11 cellular contexts compared by ENCODE assay signal in the genomic region with DNA sequence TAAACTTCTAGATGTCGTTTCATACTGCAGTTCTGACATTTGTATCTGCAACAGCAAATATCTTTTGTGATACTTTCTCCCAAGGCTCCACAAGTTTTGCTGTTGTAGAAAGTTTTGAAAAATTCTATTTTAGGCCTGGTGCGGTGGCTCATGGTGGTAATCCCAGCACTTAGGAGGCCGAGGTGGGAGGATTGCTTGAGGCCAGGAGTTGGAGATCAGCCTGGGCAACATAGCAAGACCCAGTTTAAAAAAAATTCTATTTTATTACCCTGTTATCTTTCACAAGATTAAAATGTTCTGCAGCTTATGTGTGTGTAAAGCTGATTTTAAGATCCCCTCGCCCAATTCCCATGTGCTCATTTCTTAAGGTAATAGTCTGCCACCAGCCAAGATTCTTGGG. TPM values are rescaled to one million over a fixed set of nuclear protein-coding genes. Genes with fewer than 3 reads are reported as not detected.
DNase-seq lines count a peak whose midpoint lies in the region; ATAC-seq and TF ChIP-seq lines count a peak whose summit lies in the region.
"Had no signal": no experiment of that assay in that cellular context is flagged by ENCODE, and none has a peak within 500 bp of the region (broad histone marks: within the 10 kb centered on the region; RNA-seq: fewer than 3 reads in every experiment).

No MANE protein-coding gene starts in this region.

- H3K9me3 ChIP-seq in cardiac muscle cell (ENCODE audit: low read depth): no peaks in the 10 kb centered on the region
- H3K9me3 ChIP-seq: testis had no signal

- H3K4me1 ChIP-seq in cardiac muscle cell (ENCODE audit: low read depth): peaks cover 12% of the 10 kb centered on the region

- H3K4me3 Mint-ChIP-seq in activated CD4-positive, alpha-beta memory T cell treated with anti-CD3 and anti-CD28 coated beads for 36 hours: peak overlapping the region; percentile 98
- peak overlapping the region; percentile 96 for H3K4me3 Mint-ChIP-seq in type B pancreatic cell

- H3K27ac Mint-ChIP-seq in activated CD4-positive, alpha-beta memory T cell treated with anti-CD3 and anti-CD28 coated beads for 36 hours: peak overlapping the region; percentile 9
- H3K27ac Mint-ChIP-seq in type B pancreatic cell: peak overlapping the region; percentile 42

- H3K4me3 ChIP-seq in cardiac muscle cell: peak overlapping the region; percentile 87
- H3K4me3 ChIP-seq in iPS-11a (ENCODE audit: low read depth, low read length): peak overlapping the region; percentile 18

- CTCF ChIA-PET in activated CD4-positive, alpha-beta memory T cell treated with anti-CD3 and anti-CD28 coated beads for 36 hours (lab: Charles Lee): no interaction called here

- DNase-seq in cardiac muscle cell (ENCODE audit: low read depth in 1 of 2, low spot score in 1 of 2) (no peak), Right ventricle myocardium inferior (ENCODE audit: missing footprints) (no peak), type B pancreatic cell (ENCODE audit: extremely low spot score, unreplicated experiment) (no peak), AG20443 (ENCODE audit: low spot score) (no peak), NCI-H2107 (lab: John Stamatoyannopoulos, UW) (no peak), NCI-H1048 (lab: John Stamatoyannopoulos, UW) (no peak)
- DNase-seq in activated CD4-positive, alpha-beta memory T cell treated with anti-CD3 and anti-CD28 coated beads for 36 hours: no peak
- DNase-seq: NCI-H526, testis had no signal

- H3K27me3 ChIP-seq in cardiac muscle cell: no peaks in the 10 kb centered on the region
- H3K27me3 ChIP-seq: testis had no signal

- peaks cover 32% of the 10 kb centered on the region for H3K36me3 Mint-ChIP-seq in activated CD4-positive, alpha-beta memory T cell treated with anti-CD3 and anti-CD28 coated beads for 36 hours
- H3K36me3 Mint-ChIP-seq in type B pancreatic cell: peaks cover 8% of the 10 kb centered on the region

- no peak for TF ChIP-seq CTCF in cardiac muscle cell (IDR thresholded peaks at IDR 0.05; ENCODE audit: low read depth, low read length)
- no peak for TF ChIP-seq CTCF in type B pancreatic cell (conservative IDR thresholded peaks at IDR 0.05)

- no peak for ATAC-seq in Right ventricle myocardium inferior
- ATAC-seq: sciatic nerve had no signal

- H3K4me1 Mint-ChIP-seq in activated CD4-positive, alpha-beta memory T cell treated with anti-CD3 and anti-CD28 coated beads for 36 hours (ENCODE audit: low read depth): peaks cover 38% of the 10 kb centered on the region
- H3K4me1 Mint-ChIP-seq in type B pancreatic cell (ENCODE audit: unreplicated experiment): peaks cover 30% of the 10 kb centered on the region

- H3K27me3 Mint-ChIP-seq in activated CD4-positive, alpha-beta memory T cell treated with anti-CD3 and anti-CD28 coated beads for 36 hours: no peaks in the 10 kb centered on the region
- H3K27me3 Mint-ChIP-seq in type B pancreatic cell: no peaks in the 10 kb centered on the region

- POLR2A ChIA-PET in activated CD4-positive, alpha-beta memory T cell treated with anti-CD3 and anti-CD28 coated beads for 36 hours (lab: Charles Lee): interaction anchor here (1.0 kb wide), 1 partner anchor 13 kb away, joined by 4 read pairs; no protein-coding TSS in a partner anchor

- no peaks in the 10 kb centered on the region for H3K36me3 ChIP-seq in cardiac muscle cell

- intact Hi-C loops in Right ventricle myocardium inferior (cut with DNase I): no loop called here
- intact Hi-C loops in activated CD4-positive, alpha-beta memory T cell treated with anti-CD3 and anti-CD28 coated beads for 36 hours (cut with micrococcal nuclease): loop anchor here (2.0 to 5.0 kb wide), 6 partner anchors 199 to 951 kb away; partner anchors contain the start of genes HILPDA and ZNF800

- H3K9me3 Mint-ChIP-seq in activated CD4-positive, alpha-beta memory T cell treated with anti-CD3 and anti-CD28 coated beads for 36 hours: no peaks in the 10 kb centered on the region
- no peaks in the 10 kb centered on the region for H3K9me3 Mint-ChIP-seq in type B pancreatic cell

- no peak overlapping the region for H3K27ac ChIP-seq in cardiac muscle cell
- H3K27ac ChIP-seq: testis had no signal

RNA-seq across cellular contexts. Expression of gene SND1, which starts 1.4 kb away (rescaled TPM):
- 172 and 187 TPM in 2 replicates for total RNA-seq in cardiac muscle cell
- 113 and 114 TPM in 2 replicates for polyA plus RNA-seq in cardiac muscle cell
- total RNA-seq in Right ventricle myocardium inferior: 85.0 TPM
- 100 to 1,000 TPM; 208 to 235 TPM for total RNA-seq in activated CD4-positive, alpha-beta memory T cell treated with anti-CD3 and anti-CD28 coated beads for 36 hours
- total RNA-seq in type B pancreatic cell (ENCODE audit: low replicate concordance): 183 and 199 TPM in 2 replicates

RNA-seq across cellular contexts. Expression of gene PAX4, which starts 35.5 kb away (rescaled TPM):
- not detected in 2 replicates for total RNA-seq in cardiac muscle cell
- not detected in 2 replicates for polyA plus RNA-seq in cardiac muscle cell
- total RNA-seq in Right ventricle myocardium inferior: not detected
- not detected for total RNA-seq in activated CD4-positive, alpha-beta memory T cell treated with anti-CD3 and anti-CD28 coated beads for 36 hours
- total RNA-seq in type B pancreatic cell (ENCODE audit: low replicate concordance): 3.4 and 14.9 TPM in 2 replicates
- total RNA-seq: sciatic nerve had no signal

RNA-seq across cellular contexts. Expression of gene FSCN3, which starts 59.9 kb away (rescaled TPM):
- 1.0 and 1.1 TPM in 2 replicates for total RNA-seq in cardiac muscle cell
- 0.43 and 1.8 TPM in 2 replicates for polyA plus RNA-seq in cardiac muscle cell
- total RNA-seq in Right ventricle myocardium inferior: 0.38 TPM
- total RNA-seq in activated CD4-positive, alpha-beta memory T cell treated with anti-CD3 and anti-CD28 coated beads for 36 hours: under 1 TPM; 0.75 to 0.86 TPM
- total RNA-seq in type B pancreatic cell (ENCODE audit: low replicate concordance): 1.4 and 1.6 TPM in 2 replicates
